9 cellular contexts compared by ENCODE assay signal in genomic region chr1:210332719-210333398, GRCh38. TPM values are rescaled to one million over a fixed set of nuclear protein-coding genes. Genes with fewer than 3 reads are reported as not detected.
DNase-seq lines count a peak whose midpoint lies in the region; ATAC-seq, FAIRE-seq and TF ChIP-seq lines count a peak whose summit lies in the region.
"Had no signal": no experiment of that assay in that cellular context is flagged by ENCODE, and none has a peak within 500 bp of the region (broad histone marks: within the 10 kb centered on the region; RNA-seq: fewer than 3 reads in every experiment).

No MANE protein-coding gene starts in this region.

- no peaks in the 10 kb centered on the region for H3K36me3 Mint-ChIP-seq in natural killer cell treated with Interleukin-12 subunit alpha and Interleukin-12 subunit beta and Interleukin-15 and Interleukin-18, amount 100 ng/mL, for 72 hours
- H3K36me3 Mint-ChIP-seq in Caco-2 (ENCODE audit: insufficient read depth, unreplicated experiment), result no peaks in the 10 kb centered on the region

- H3K27ac ChIP-seq in upper lobe of right lung, result no peak overlapping the region

- POLR2A ChIA-PET in Caco-2 (lab: Charles Lee), result no interaction called here

- no peak for FAIRE-seq in frontal cortex (lab: Jason Lieb, UNC)

- TF ChIP-seq CTCF in Caco-2 (IDR thresholded peaks at IDR 0.05; ENCODE audit: insufficient read depth in 1 of 2, low read depth in 1 of 2, low read length in 1 of 2, severe bottlenecking in 1 of 2, unreplicated experiment in 1 of 2) (no peak), upper lobe of right lung (IDR thresholded peaks at IDR 0.05) (no peak)

- DNase-seq in NCI-H187 (lab: John Stamatoyannopoulos, UW) (peak; percentile 9 to 17), NCI-H187 treated with DMSO at 0.1 percent for 48 hours (lab: John Stamatoyannopoulos, UW) (no peak), T-helper 22 cell (ENCODE audit: low read depth) (peak; percentile 59), frontal cortex (ENCODE audit: low spot score in 2 of 2) (no peak), Caco-2 (no peak), upper lobe of right lung (no peak)
- no peak for DNase-seq in natural killer cell treated with Interleukin-12 subunit alpha and Interleukin-12 subunit beta and Interleukin-15 and Interleukin-18, amount 100 ng/mL, for 72 hours (ENCODE audit: low spot score)

- H3K27me3 ChIP-seq in Caco-2 (replicated peaks; ENCODE audit: control insufficient read depth, insufficient read depth, low read length), result no peaks in the 10 kb centered on the region
- no peaks in the 10 kb centered on the region for H3K27me3 ChIP-seq in upper lobe of right lung

- H3K9me3 ChIP-seq in Caco-2 (no peaks in the 10 kb centered on the region), upper lobe of right lung (no peaks in the 10 kb centered on the region)

- peak overlapping the region; percentile 43 for H3K4me3 Mint-ChIP-seq in natural killer cell treated with Interleukin-12 subunit alpha and Interleukin-12 subunit beta and Interleukin-15 and Interleukin-18, amount 100 ng/mL, for 72 hours
- H3K4me3 Mint-ChIP-seq in Caco-2 (ENCODE audit: unreplicated experiment), result no peak overlapping the region

- no TSS peak for BruUV-seq in Caco-2 (replicated peaks; lab: Mats Ljungman, UMichigan)

- H3K4me3 ChIP-seq in Caco-2 (ENCODE audit: low read depth, low read length) (no peak overlapping the region), upper lobe of right lung (no peak overlapping the region)
- H3K4me3 ChIP-seq: lung had no signal

- H3K4me1 Mint-ChIP-seq in natural killer cell treated with Interleukin-12 subunit alpha and Interleukin-12 subunit beta and Interleukin-15 and Interleukin-18, amount 100 ng/mL, for 72 hours (ENCODE audit: low read depth in 2 of 2), result peaks cover 13 to 30% of the 10 kb centered on the region in 2 donors
- peaks cover 7% of the 10 kb centered on the region for H3K4me1 Mint-ChIP-seq in Caco-2 (ENCODE audit: low read depth, unreplicated experiment)

- ATAC-seq in HG03045 (IDR thresholded peaks at IDR 0.05; ENCODE audit: unreplicated experiment) (peak; percentile 85), upper lobe of right lung (no peak)
- peak; percentile 46 to 76 for ATAC-seq in natural killer cell treated with Interleukin-12 subunit alpha and Interleukin-12 subunit beta and Interleukin-15 and Interleukin-18, amount 100 ng/mL, for 72 hours

- H3K27ac Mint-ChIP-seq in natural killer cell treated with Interleukin-12 subunit alpha and Interleukin-12 subunit beta and Interleukin-15 and Interleukin-18, amount 100 ng/mL, for 72 hours, result peak overlapping the region in 1 of 2 donors; percentile 78
- H3K27ac Mint-ChIP-seq in Caco-2 (ENCODE audit: unreplicated experiment), result no peak overlapping the region

- H3K36me3 ChIP-seq in Caco-2 (ENCODE audit: control insufficient read depth, insufficient read depth, low read length), result no peaks in the 10 kb centered on the region
- H3K36me3 ChIP-seq in upper lobe of right lung, result no peaks in the 10 kb centered on the region

- H3K4me1 ChIP-seq in Caco-2 (peaks cover 6% of the 10 kb centered on the region; the same call in 1 of the 2 replicates), upper lobe of right lung (peaks cover 14% of the 10 kb centered on the region)

- intact Hi-C loops in Caco-2 (cut with micrococcal nuclease; ENCODE audit: unreplicated experiment) (no loop called here), upper lobe of right lung (cut with DNase I) (no loop called here)

- CTCF ChIA-PET in Caco-2 (lab: Charles Lee), result interaction anchor here (0.6 kb wide), 1 partner anchor 73 kb away, joined by 4 read pairs; no protein-coding TSS in a partner anchor

- peaks cover 0 to 6% of the 10 kb centered on the region in 2 donors for H3K27me3 Mint-ChIP-seq in natural killer cell treated with Interleukin-12 subunit alpha and Interleukin-12 subunit beta and Interleukin-15 and Interleukin-18, amount 100 ng/mL, for 72 hours
- H3K27me3 Mint-ChIP-seq in Caco-2 (ENCODE audit: insufficient read depth, unreplicated experiment), result no peaks in the 10 kb centered on the region

- H3K9me3 Mint-ChIP-seq in natural killer cell treated with Interleukin-12 subunit alpha and Interleukin-12 subunit beta and Interleukin-15 and Interleukin-18, amount 100 ng/mL, for 72 hours, result no peaks in the 10 kb centered on the region
- no peaks in the 10 kb centered on the region for H3K9me3 Mint-ChIP-seq in Caco-2 (ENCODE audit: unreplicated experiment)

RNA-seq across cellular contexts. Expression of gene HHAT, which starts 4.2 kb away (rescaled TPM):
- 1 to 10 TPM in 1 of 2 donors, under 1 TPM in 1; 0.56 to 1.0 TPM for total RNA-seq in natural killer cell treated with Interleukin-12 subunit alpha and Interleukin-12 subunit beta and Interleukin-15 and Interleukin-18, amount 100 ng/mL, for 72 hours
- 2.4 TPM for total RNA-seq in frontal cortex
- 3.9 and 4.3 TPM in 2 replicates for total RNA-seq in Caco-2 (2022)
- 4.3 TPM for total RNA-seq in upper lobe of right lung

Comparison
In these comparisons a context has a peak if more than half of its experiments do, and no peak if none do; other contexts are left out.
1. DNase-seq: peak in NCI-H187 (2 of 2) and T-helper 22 cell (single experiment); none in NCI-H187 treated with DMSO at 0.1 percent for 48 hours (single experiment), natural killer cell treated with Interleukin-12 subunit alpha and Interleukin-12 subunit beta and Interleukin-15 and Interleukin-18, amount 100 ng/mL, for 72 hours (single experiment), frontal cortex (0 of 2), Caco-2 (0 of 2) and upper lobe of right lung (single experiment).